In the genomic region with DNA sequence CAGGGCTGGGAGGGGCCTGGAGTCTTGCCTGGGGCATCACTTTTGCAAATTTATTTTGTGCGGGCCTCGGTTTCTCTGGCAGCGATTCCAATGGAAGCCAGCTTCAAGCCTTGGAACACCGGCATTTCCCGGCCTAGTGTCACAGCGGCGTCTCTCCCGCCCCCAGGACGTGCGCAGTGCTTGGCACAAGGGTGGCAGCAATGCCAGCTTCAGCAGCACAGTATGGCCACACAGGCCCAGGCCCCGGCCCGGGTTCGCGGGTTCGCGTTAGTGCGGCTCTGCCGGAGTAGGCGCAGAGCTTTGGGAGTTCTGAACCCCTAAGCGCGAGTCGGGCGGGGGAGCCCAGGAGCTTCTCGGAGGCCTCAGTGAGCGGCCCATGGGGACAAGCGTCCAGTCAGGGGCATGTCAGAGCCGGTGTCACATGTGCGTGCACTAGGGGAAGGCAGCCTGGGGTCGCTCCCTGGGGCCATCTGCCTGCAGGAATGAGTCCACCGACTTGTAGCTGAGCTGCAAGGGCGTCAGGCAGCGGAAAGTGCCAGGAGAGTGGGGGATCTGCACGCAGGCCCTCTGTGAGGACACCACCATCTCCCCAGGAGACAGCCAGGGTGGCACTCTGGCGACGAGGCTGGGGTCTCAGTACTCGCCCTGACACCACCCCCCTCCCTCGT, we compare ENCODE assay signal across 7 cellular contexts. TPM values are rescaled to one million over a fixed set of nuclear protein-coding genes. Genes with fewer than 3 reads are reported as not detected.
DNase-seq lines count a peak whose midpoint lies in the region; ATAC-seq, FAIRE-seq and TF ChIP-seq lines count a peak whose summit lies in the region.
"Not testable (repeated sequence)": the region's sequence is repeated elsewhere in the genome, so short reads cannot be mapped to it uniquely, and the experiment has no call there.

No MANE protein-coding gene starts in this region.

- not testable (repeated sequence) for H3K9me3 ChIP-seq in endothelial cell of umbilical vein (replicated peaks; ENCODE audit: control insufficient read depth, insufficient read depth, low read length); aorta (ENCODE audit: control insufficient read depth, low read length)

- not testable (repeated sequence) for H3K4me3 ChIP-seq in GM23338; endothelial cell of umbilical vein (replicated peaks in 1 of 3; ENCODE audit: insufficient read depth in 1 of 3, low read depth in 1 of 3, low read length in 3 of 3); aorta (ENCODE audit: low read length in 2 of 2)

- FAIRE-seq in endothelial cell of umbilical vein (lab: Jason Lieb, UNC): not testable (repeated sequence)

- not testable (repeated sequence) for H3K27me3 ChIP-seq in GM23338 (ENCODE audit: insufficient read depth); endothelial cell of umbilical vein (ENCODE audit: control insufficient read depth in 2 of 2, insufficient read depth in 2 of 2, low read length in 2 of 2); aorta (ENCODE audit: control insufficient read depth in 1 of 2, insufficient read depth in 2 of 2, low read length in 1 of 2)
- peaks cover 15% of the 10 kb centered on the region for H3K27me3 ChIP-seq in foreskin keratinocyte

- TF ChIP-seq CTCF in GM23338 (conservative IDR thresholded peaks at IDR 0.05; ENCODE audit: low read depth in 2 of 2); WTC11 (IDR thresholded peaks at IDR 0.05); endothelial cell of umbilical vein (IDR thresholded peaks at IDR 0.05; ENCODE audit: extremely low read depth in 1 of 2, insufficient read depth in 1 of 2, low read depth in 1 of 2, low read length in 2 of 2); foreskin keratinocyte (conservative IDR thresholded peaks at IDR 0.05); osteocyte (IDR thresholded peaks at IDR 0.05): not testable (repeated sequence)

- not testable (repeated sequence) for H3K27me3 Mint-ChIP-seq in GM23338 (ENCODE audit: insufficient read depth, low read depth, poor library complexity); WTC11 (ENCODE audit: low read depth); osteocyte (ENCODE audit: unreplicated experiment)

- not testable (repeated sequence) for H3K9ac ChIP-seq in endothelial cell of umbilical vein (replicated peaks; ENCODE audit: extremely low read depth, insufficient read depth, low read length)

- H3K4me1 ChIP-seq in GM23338 (ENCODE audit: insufficient read depth); endothelial cell of umbilical vein (ENCODE audit: control insufficient read depth, extremely low read depth, insufficient read depth, low read length); foreskin keratinocyte; aorta (ENCODE audit: control insufficient read depth in 1 of 2, insufficient read depth in 2 of 2, low read length in 2 of 2): not testable (repeated sequence)

- not testable (repeated sequence) for BruUV-seq in endothelial cell of umbilical vein (replicated peaks; lab: Mats Ljungman, UMichigan)

- dilution Hi-C loops in endothelial cell of umbilical vein (cut with MboI; ENCODE audit: extremely low pct_ligation_motif_present, low sequenced_read_pairs): not testable (repeated sequence)

- not testable (repeated sequence) for H3K27ac ChIP-seq in GM23338 (ENCODE audit: low read depth); endothelial cell of umbilical vein (ENCODE audit: insufficient read depth, low read depth, low read length); foreskin keratinocyte; aorta (ENCODE audit: low read depth in 1 of 2, low read length in 2 of 2)

- not testable (repeated sequence) for TF ChIP-seq POLR2A in endothelial cell of umbilical vein (IDR thresholded peaks at IDR 0.05; ENCODE audit: low read depth, low read length)

- WGBS in aorta, 2 donors: 7 to 17% methylated on average over 24 to 31 of the region's 37 CpGs

- intact Hi-C loops in endothelial cell of umbilical vein (cut with micrococcal nuclease); aorta (cut with DNase I): not testable (repeated sequence)

- DNase-seq in GM23338 (ENCODE audit: low spot score); WTC11 (ENCODE audit: low spot score); endothelial cell of umbilical vein (ENCODE audit: low read depth, low spot score); foreskin keratinocyte; aorta: not testable (repeated sequence)
- DNase-seq in left kidney (ENCODE audit: low read depth, low spot score): peak; percentile 7
- DNase-seq in osteocyte (ENCODE audit: extremely low spot score, unreplicated experiment): peak; percentile 84

- not testable (repeated sequence) for H3K79me2 ChIP-seq in GM23338 (replicated peaks; ENCODE audit: insufficient read depth); endothelial cell of umbilical vein (ENCODE audit: control insufficient read depth, insufficient read depth, low read length)

- not testable (repeated sequence) for H3K36me3 ChIP-seq in GM23338 (ENCODE audit: insufficient read depth); endothelial cell of umbilical vein (ENCODE audit: control insufficient read depth in 2 of 2, extremely low read depth in 1 of 2, insufficient read depth in 2 of 2, low read length in 2 of 2); aorta (ENCODE audit: control insufficient read depth in 1 of 2, insufficient read depth in 2 of 2, low read length in 1 of 2)

- CTCF ChIA-PET in WTC11 (lab: Charles Lee); endothelial cell of umbilical vein (lab: Charles Lee): not testable (repeated sequence)

- H3K9me1 ChIP-seq in endothelial cell of umbilical vein (replicated peaks; ENCODE audit: control insufficient read depth, extremely low read depth, insufficient read depth, low read length): not testable (repeated sequence)

- POLR2A ChIA-PET in WTC11 (lab: Charles Lee); endothelial cell of umbilical vein (lab: Charles Lee): not testable (repeated sequence)

- H3K4me3 Mint-ChIP-seq in GM23338; WTC11; osteocyte (ENCODE audit: unreplicated experiment): not testable (repeated sequence)

- H3K9me2 ChIP-seq in GM23338 (ENCODE audit: insufficient read depth): not testable (repeated sequence)

- ATAC-seq in GM23338: peak; percentile 69
- ATAC-seq in WTC11: peak; percentile 53
- ATAC-seq in foreskin keratinocyte: peak; percentile 12
- ATAC-seq in aorta (ENCODE audit: low FRiP score): peak; percentile 54

- not testable (repeated sequence) for H3K4me2 ChIP-seq in GM23338; endothelial cell of umbilical vein (ENCODE audit: insufficient read depth, low read length)

- not testable (repeated sequence) for H3K36me3 Mint-ChIP-seq in GM23338 (ENCODE audit: low read depth); WTC11; osteocyte (ENCODE audit: unreplicated experiment)

- H4K20me1 ChIP-seq in GM23338 (replicated peaks; ENCODE audit: insufficient read depth); endothelial cell of umbilical vein (replicated peaks; ENCODE audit: control insufficient read depth, extremely low read depth, insufficient read depth, low read length): not testable (repeated sequence)

- not testable (repeated sequence) for H3K9me3 Mint-ChIP-seq in GM23338; osteocyte (ENCODE audit: unreplicated experiment)
- peaks cover 16% of the 10 kb centered on the region for H3K9me3 Mint-ChIP-seq in WTC11

- not testable (repeated sequence) for H2AFZ ChIP-seq in GM23338; endothelial cell of umbilical vein (ENCODE audit: low read depth, low read length)

- H3K4me1 Mint-ChIP-seq in GM23338; WTC11; osteocyte (ENCODE audit: unreplicated experiment): not testable (repeated sequence)

- not testable (repeated sequence) for H3F3A ChIP-seq in GM23338 (replicated peaks; ENCODE audit: low read depth)

- H3K27ac Mint-ChIP-seq in GM23338; WTC11; osteocyte (ENCODE audit: unreplicated experiment): not testable (repeated sequence)

RNA-seq across cellular contexts. Expression of gene AGAP6, which starts 36.6 kb away (rescaled TPM):
- 9.9 and 12.9 TPM in 2 replicates for total RNA-seq in GM23338 (2014; rRNA removed; shearing (Covaris generic))
- polyA plus RNA-seq in GM23338 (2016; fragmentation: Nextera tagmentation; extraction: Ambion mirVana) (13.3 and 14.3 TPM in 2 replicates), endothelial cell of umbilical vein (12.7 and 15.8 TPM in 2 replicates), foreskin keratinocyte (4.6 and 5.6 TPM in 2 replicates), aorta (10 to 100 TPM in 1 of 2 donors, 1 to 10 TPM in 1; 3.9 to 35.9 TPM)
- total RNA-seq in WTC11 (2021) (16.8 to 19.0 TPM (median 17.3 TPM) in 3 replicates), endothelial cell of umbilical vein (12.3 and 14.7 TPM in 2 replicates), foreskin keratinocyte (5.6 and 7.7 TPM in 2 replicates), osteocyte (13.2 and 15.2 TPM in 2 replicates), aorta (10 to 100 TPM; 12.7 to 20.4 TPM)
- polyA plus RNA-seq in endothelial cell of umbilical vein (2011; cell fraction: cytosol; rRNA removed): 5.4 and 7.2 TPM in 2 replicates
- polyA plus RNA-seq in endothelial cell of umbilical vein (2011; cell fraction: nucleus; rRNA removed): 107 and 110 TPM in 2 replicates
- 10.6 and 11.9 TPM in 2 replicates for polyA plus RNA-seq in endothelial cell of umbilical vein (2012)
- polyA minus RNA-seq in endothelial cell of umbilical vein: 7.8 and 8.1 TPM in 2 replicates
- 2.2 TPM for polyA minus RNA-seq in endothelial cell of umbilical vein (2011; cell fraction: cytosol; rRNA and poly(A)+ RNA removed)
- 13.4 and 14.7 TPM in 2 replicates for polyA minus RNA-seq in endothelial cell of umbilical vein (2011; cell fraction: nucleus; rRNA and poly(A)+ RNA removed)

RNA-seq across cellular contexts. Expression of gene WASHC2A, which starts 42.9 kb away (rescaled TPM):
- 24.5 and 26.4 TPM in 2 replicates for total RNA-seq in GM23338 (2014; rRNA removed; shearing (Covaris generic))
- 12.9 and 13.2 TPM in 2 replicates for polyA plus RNA-seq in GM23338 (2016; fragmentation: Nextera tagmentation; extraction: Ambion mirVana)
- total RNA-seq in WTC11 (2021): 24.6 to 27.9 TPM (median 26.4 TPM) in 3 replicates
- 45.1 and 50.1 TPM in 2 replicates for total RNA-seq in endothelial cell of umbilical vein
- 11.8 and 15.1 TPM in 2 replicates for polyA plus RNA-seq in endothelial cell of umbilical vein
- polyA plus RNA-seq in endothelial cell of umbilical vein (2011; cell fraction: cytosol; rRNA removed): 20.4 and 22.9 TPM in 2 replicates
- polyA plus RNA-seq in endothelial cell of umbilical vein (2011; cell fraction: nucleus; rRNA removed): 86.8 and 89.5 TPM in 2 replicates
- polyA plus RNA-seq in endothelial cell of umbilical vein (2012): 33.6 and 40.6 TPM in 2 replicates
- polyA minus RNA-seq in endothelial cell of umbilical vein: 27.5 and 30.2 TPM in 2 replicates
- 13.6 TPM for polyA minus RNA-seq in endothelial cell of umbilical vein (2011; cell fraction: cytosol; rRNA and poly(A)+ RNA removed)
- 45.6 and 60.4 TPM in 2 replicates for polyA minus RNA-seq in endothelial cell of umbilical vein (2011; cell fraction: nucleus; rRNA and poly(A)+ RNA removed)
- 28.2 and 28.3 TPM in 2 replicates for total RNA-seq in foreskin keratinocyte
- 10.4 and 11.6 TPM in 2 replicates for polyA plus RNA-seq in foreskin keratinocyte
- total RNA-seq in osteocyte: 58.2 and 69.6 TPM in 2 replicates
- 10 to 100 TPM; 32.7 to 54.3 TPM for total RNA-seq in aorta
- polyA plus RNA-seq in aorta: 10 to 100 TPM in 1 of 2 donors, 1 to 10 TPM in 1; 8.9 to 20.8 TPM

Comparison
In these comparisons a context has a peak if more than half of its experiments do, and no peak if none do; other contexts are left out.
1. ATAC-seq: peak in every context shown above with its lines; median percentile 69 in GM23338; 54 in aorta; 53 in WTC11; 12 in foreskin keratinocyte.